In the genomic region with DNA sequence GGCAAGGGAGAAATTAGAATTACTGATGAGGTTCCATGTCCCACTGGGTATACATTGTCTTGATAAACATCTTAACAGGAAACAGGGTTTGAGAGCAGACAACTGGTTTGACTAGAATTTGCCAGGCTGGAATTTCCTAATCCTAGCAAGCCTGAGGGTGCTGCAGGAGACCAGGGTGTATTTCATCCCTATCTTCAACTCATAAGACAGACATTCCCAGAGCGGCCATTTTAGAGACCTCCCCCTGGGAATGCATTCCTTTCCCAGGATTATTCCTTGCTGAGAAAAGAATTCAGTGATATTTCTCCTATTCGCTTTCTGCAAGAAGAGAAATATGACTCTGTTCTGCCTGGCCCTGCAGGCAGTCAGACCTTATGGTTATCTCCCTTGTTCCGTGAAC, we compare ENCODE assay signal across 1 cellular context.
A peak's percentile ranks its signal among the peaks of the same experiment; 100 is the strongest.
TF ChIP-seq lines count a peak whose summit lies in the region.

No MANE protein-coding gene starts in this region.

TF ChIP-seq in GM23338, 12 proteins besides CTCF, POLR2A, EP300 and RAD21:
- TF ChIP-seq, protein P1, sequence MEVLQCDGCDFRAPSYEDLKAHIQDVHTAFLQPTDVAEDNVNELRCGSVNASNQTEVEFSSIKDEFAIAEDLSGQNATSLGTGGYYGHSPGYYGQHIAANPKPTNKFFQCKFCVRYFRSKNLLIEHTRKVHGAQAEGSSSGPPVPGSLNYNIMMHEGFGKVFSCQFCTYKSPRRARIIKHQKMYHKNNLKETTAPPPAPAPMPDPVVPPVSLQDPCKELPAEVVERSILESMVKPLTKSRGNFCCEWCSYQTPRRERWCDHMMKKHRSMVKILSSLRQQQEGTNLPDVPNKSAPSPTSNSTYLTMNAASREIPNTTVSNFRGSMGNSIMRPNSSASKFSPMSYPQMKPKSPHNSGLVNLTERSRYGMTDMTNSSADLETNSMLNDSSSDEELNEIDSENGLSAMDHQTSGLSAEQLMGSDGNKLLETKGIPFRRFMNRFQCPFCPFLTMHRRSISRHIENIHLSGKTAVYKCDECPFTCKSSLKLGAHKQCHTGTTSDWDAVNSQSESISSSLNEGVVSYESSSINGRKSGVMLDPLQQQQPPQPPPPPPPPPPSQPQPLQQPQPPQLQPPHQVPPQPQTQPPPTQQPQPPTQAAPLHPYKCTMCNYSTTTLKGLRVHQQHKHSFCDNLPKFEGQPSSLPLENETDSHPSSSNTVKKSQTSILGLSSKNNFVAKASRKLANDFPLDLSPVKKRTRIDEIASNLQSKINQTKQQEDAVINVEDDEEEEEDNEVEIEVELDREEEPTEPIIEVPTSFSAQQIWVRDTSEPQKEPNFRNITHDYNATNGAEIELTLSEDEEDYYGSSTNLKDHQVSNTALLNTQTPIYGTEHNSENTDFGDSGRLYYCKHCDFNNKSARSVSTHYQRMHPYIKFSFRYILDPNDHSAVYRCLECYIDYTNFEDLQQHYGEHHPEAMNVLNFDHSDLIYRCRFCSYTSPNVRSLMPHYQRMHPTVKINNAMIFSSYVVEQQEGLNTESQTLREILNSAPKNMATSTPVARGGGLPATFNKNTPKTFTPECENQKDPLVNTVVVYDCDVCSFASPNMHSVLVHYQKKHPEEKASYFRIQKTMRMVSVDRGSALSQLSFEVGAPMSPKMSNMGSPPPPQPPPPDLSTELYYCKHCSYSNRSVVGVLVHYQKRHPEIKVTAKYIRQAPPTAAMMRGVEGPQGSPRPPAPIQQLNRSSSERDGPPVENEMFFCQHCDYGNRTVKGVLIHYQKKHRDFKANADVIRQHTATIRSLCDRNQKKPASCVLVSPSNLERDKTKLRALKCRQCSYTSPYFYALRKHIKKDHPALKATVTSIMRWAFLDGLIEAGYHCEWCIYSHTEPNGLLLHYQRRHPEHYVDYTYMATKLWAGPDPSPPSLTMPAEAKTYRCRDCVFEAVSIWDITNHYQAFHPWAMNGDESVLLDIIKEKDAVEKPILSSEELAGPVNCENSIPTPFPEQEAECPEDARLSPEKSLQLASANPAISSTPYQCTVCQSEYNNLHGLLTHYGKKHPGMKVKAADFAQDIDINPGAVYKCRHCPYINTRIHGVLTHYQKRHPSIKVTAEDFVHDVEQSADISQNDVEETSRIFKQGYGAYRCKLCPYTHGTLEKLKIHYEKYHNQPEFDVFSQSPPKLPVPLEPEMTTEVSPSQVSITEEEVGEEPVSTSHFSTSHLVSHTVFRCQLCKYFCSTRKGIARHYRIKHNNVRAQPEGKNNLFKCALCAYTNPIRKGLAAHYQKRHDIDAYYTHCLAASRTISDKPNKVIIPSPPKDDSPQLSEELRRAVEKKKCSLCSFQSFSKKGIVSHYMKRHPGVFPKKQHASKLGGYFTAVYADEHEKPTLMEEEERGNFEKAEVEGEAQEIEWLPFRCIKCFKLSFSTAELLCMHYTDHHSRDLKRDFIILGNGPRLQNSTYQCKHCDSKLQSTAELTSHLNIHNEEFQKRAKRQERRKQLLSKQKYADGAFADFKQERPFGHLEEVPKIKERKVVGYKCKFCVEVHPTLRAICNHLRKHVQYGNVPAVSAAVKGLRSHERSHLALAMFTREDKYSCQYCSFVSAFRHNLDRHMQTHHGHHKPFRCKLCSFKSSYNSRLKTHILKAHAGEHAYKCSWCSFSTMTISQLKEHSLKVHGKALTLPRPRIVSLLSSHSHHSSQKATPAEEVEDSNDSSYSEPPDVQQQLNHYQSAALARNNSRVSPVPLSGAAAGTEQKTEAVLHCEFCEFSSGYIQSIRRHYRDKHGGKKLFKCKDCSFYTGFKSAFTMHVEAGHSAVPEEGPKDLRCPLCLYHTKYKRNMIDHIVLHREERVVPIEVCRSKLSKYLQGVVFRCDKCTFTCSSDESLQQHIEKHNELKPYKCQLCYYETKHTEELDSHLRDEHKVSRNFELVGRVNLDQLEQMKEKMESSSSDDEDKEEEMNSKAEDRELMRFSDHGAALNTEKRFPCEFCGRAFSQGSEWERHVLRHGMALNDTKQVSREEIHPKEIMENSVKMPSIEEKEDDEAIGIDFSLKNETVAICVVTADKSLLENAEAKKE (CRISPR knock-in tag; IDR thresholded peaks at IDR 0.05) = 0 out of 2 replicates have a peak, but pooled peaks have one; percentile 17
